ENCODE assay signal across 8 cellular contexts in genomic region chr5:176415240-176416122, GRCh38. TPM values are rescaled to one million over a fixed set of nuclear protein-coding genes. Genes with fewer than 3 reads are reported as not detected.
DNase-seq lines count a peak whose midpoint lies in the region; ATAC-seq and TF ChIP-seq lines count a peak whose summit lies in the region.

No MANE protein-coding gene starts in this region.

- TF ChIP-seq CTCF in GM06990 (IDR thresholded peaks at IDR 0.05; ENCODE audit: insufficient read depth, low read length, poor library complexity, severe bottlenecking) (no peak), ascending aorta (IDR thresholded peaks at IDR 0.05) (no peak), sigmoid colon (IDR thresholded peaks at IDR 0.05) (no peak)

- 28 to 50% methylated on average over 20 of the region's 20 CpGs for WGBS in sigmoid colon, 2 donors

- peaks cover 2% of the 10 kb centered on the region; the same call in 1 of the 2 replicates for H3K36me3 ChIP-seq in GM06990 (ENCODE audit: control insufficient read depth, insufficient read depth, low read length)
- peaks cover 0 to 2% of the 10 kb centered on the region in 2 donors for H3K36me3 ChIP-seq in ascending aorta
- peaks cover 0 to 6% (median 0%) of the 10 kb centered on the region in 4 donors for H3K36me3 ChIP-seq in sigmoid colon

- H3K9me3 ChIP-seq in ascending aorta (no peaks in the 10 kb centered on the region), sigmoid colon (no peaks in the 10 kb centered on the region)

- H3K27me3 ChIP-seq in GM06990 (replicated peaks; ENCODE audit: control insufficient read depth, insufficient read depth, low read length) (no peaks in the 10 kb centered on the region), ascending aorta (no peaks in the 10 kb centered on the region), sigmoid colon (no peaks in the 10 kb centered on the region)

- H3K4me3 ChIP-seq in GM06990 (replicated peaks; ENCODE audit: low read depth, low read length) (peak overlapping the region; percentile 81), ascending aorta (peak overlapping the region; percentile 64 to 71), sigmoid colon (peak overlapping the region; percentile 85 to 100 (median 90))

- peak overlapping the region; percentile 80 to 92 for H3K27ac ChIP-seq in ascending aorta
- H3K27ac ChIP-seq in sigmoid colon, result peak overlapping the region; percentile 92 to 95 (median 94)

- TF ChIP-seq POLR2A in sigmoid colon (IDR thresholded peaks at IDR 0.05), result no peak

- H3K4me1 ChIP-seq in ascending aorta (peaks cover 0 to 32% of the 10 kb centered on the region in 2 donors), sigmoid colon (peaks cover 0 to 53% (median 38%) of the 10 kb centered on the region in 4 donors)

- ATAC-seq in HG03135 (IDR thresholded peaks at IDR 0.05; ENCODE audit: unreplicated experiment), result no peak

- intact Hi-C loops in ascending aorta (cut with DNase I) (loop anchor here (1.0 to 5.0 kb wide), 5 partner anchors 26 to 231 kb away; partner anchors contain the start of genes FAF2, KIAA1191, RNF44 and TSPAN17), sigmoid colon (cut with DNase I) (loop anchor here (1.0 to 10.0 kb wide), 6 partner anchors 27 to 232 kb away; partner anchors contain the start of genes ARL10, FAF2, HIGD2A and NOP16)

- no peak for TF ChIP-seq EP300 in sigmoid colon (IDR thresholded peaks at IDR 0.05)

- peak; percentile 30 for DNase-seq in GM06990 (ENCODE audit: extremely low read depth, insufficient read length)
- DNase-seq in HuH-7.5 (ENCODE audit: low spot score), result peak; percentile 70
- peak in 1 of 2 donors; percentile 75 for DNase-seq in ascending aorta (ENCODE audit: low spot score in 2 of 2)
- DNase-seq in hepatic stellate cell (ENCODE audit: low spot score), result peak; percentile 88
- peak; percentile 81 for DNase-seq in sigmoid colon
- DNase-seq in hippocampal formation (lab: John Stamatoyannopoulos, UW), result no peak
- no peak for DNase-seq in NCI-H526 treated with DMSO at 0.1 percent for 48 hours (lab: John Stamatoyannopoulos, UW)

RNA-seq across cellular contexts. Expression of gene CLTB, which starts 0.9 kb away (rescaled TPM):
- total RNA-seq in ascending aorta (189 TPM), sigmoid colon (100 to 1,000 TPM; 129 to 163 (median 156) TPM)
- polyA plus RNA-seq in sigmoid colon, result 100 to 1,000 TPM; 274 to 403 (median 280) TPM

RNA-seq across cellular contexts. Expression of gene HIGD2A, which starts 26.9 kb away (rescaled TPM):
- 36.7 TPM for total RNA-seq in ascending aorta
- total RNA-seq in sigmoid colon, result 100 to 1,000 TPM; 201 to 249 (median 235) TPM
- polyA plus RNA-seq in sigmoid colon, result 100 to 1,000 TPM; 207 to 457 (median 354) TPM

RNA-seq across cellular contexts. Expression of gene NOP16, which starts 27.1 kb away (rescaled TPM):
- total RNA-seq in ascending aorta (not detected), sigmoid colon (10 to 100 TPM in 1 of 4 donors, 1 to 10 TPM in 3; 4.4 to 17.8 (median 9.6) TPM)
- 10 to 100 TPM; 21.3 to 50.7 (median 22.2) TPM for polyA plus RNA-seq in sigmoid colon

RNA-seq across cellular contexts. Expression of gene FAF2, which starts 32.7 kb away (rescaled TPM):
- total RNA-seq in ascending aorta (18.7 TPM), sigmoid colon (10 to 100 TPM; 18.5 to 24.6 (median 19.1) TPM)
- polyA plus RNA-seq in sigmoid colon, result 10 to 100 TPM in 1 of 3 donors, 1 to 10 TPM in 2; 4.2 to 19.8 (median 4.4) TPM

RNA-seq across cellular contexts. Expression of gene ARL10, which starts 50.2 kb away (rescaled TPM):
- total RNA-seq in ascending aorta (2.7 TPM), sigmoid colon (10 to 100 TPM in 2 of 4 donors, 1 to 10 TPM in 2; 5.6 to 16.9 (median 10.5) TPM)
- 1 to 10 TPM in 1 of 3 donors, under 1 TPM in 2; 0.23 to 1.8 (median 0.60) TPM for polyA plus RNA-seq in sigmoid colon

Comparison
In these comparisons a context has a peak if more than half of its experiments do, and no peak if none do; other contexts are left out.
1. DNase-seq: peak in GM06990 (single experiment), HuH-7.5 (single experiment), hepatic stellate cell (single experiment) and sigmoid colon (single experiment); none in hippocampal formation (0 of 2) and NCI-H526 treated with DMSO at 0.1 percent for 48 hours (single experiment).
2. Peak in every context shown above with its lines, with median percentiles within 50 percentile points of each other: H3K4me3 ChIP-seq.